ENCODE assay signal across 8 cellular contexts in the genomic region with DNA sequence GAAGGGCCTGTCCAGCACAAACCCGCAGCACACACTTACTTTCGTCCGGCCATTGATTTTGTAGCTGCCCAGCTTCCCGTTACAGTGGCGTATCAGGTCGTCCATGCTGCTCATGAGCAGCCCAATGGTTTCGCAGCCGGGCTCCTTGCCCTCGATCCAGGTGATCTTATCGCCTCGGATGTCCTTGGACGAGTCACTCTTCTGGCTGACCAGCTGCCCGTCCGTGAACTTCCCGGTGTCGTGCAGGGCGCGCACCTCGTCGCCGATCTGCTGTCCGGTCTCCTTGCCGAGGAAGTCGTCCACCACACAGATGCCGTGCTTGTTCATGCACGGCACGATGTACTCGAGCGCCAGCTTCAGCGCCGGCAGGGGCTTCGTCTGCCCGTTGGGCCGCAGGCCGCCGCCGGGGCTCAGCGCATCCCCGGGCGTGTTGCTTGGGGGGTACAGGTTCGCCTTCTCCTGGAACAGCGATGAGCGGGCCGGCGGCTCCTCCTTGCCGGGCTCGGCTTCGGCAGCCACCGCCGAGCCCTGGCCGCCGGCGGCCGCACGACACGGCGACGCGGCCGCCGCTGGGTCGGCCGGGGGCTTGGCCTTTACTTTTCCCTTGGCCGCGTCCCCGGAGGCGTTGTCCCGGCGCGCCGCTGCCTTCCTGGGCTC. TPM values are rescaled to one million over a fixed set of nuclear protein-coding genes. Genes with fewer than 3 reads are reported as not detected.
DNase-seq lines count a peak whose midpoint lies in the region; ATAC-seq and TF ChIP-seq lines count a peak whose summit lies in the region.

No MANE protein-coding gene starts in this region.

- DNase-seq in DMS53 treated with DMSO at 0.1 percent for 48 hours (lab: John Stamatoyannopoulos, UW; ENCODE audit: unreplicated experiment) (peak; percentile 42), WTC11 (ENCODE audit: low spot score) (peak; percentile 45), chondrocyte (ENCODE audit: low spot score) (no peak), left kidney (ENCODE audit: low read depth, low spot score) (peak; percentile 80), NCI-H2107 (lab: John Stamatoyannopoulos, UW) (no peak)
- peak; percentile 32 for DNase-seq in stimulated activated CD4-positive, alpha-beta T cell treated with anti-CD3 and anti-CD28 coated beads, Interleukin-4, amount 100 ng/mL, for 24 hours

- no peaks in the 10 kb centered on the region for H3K36me3 Mint-ChIP-seq in IgD-negative memory B cell
- H3K36me3 Mint-ChIP-seq in WTC11, result no peaks in the 10 kb centered on the region
- H3K36me3 Mint-ChIP-seq in chondrocyte (ENCODE audit: low read depth), result no peaks in the 10 kb centered on the region

- H3K27me3 Mint-ChIP-seq in IgD-negative memory B cell, result no peaks in the 10 kb centered on the region
- peaks cover 60% of the 10 kb centered on the region for H3K27me3 Mint-ChIP-seq in WTC11 (ENCODE audit: low read depth)
- H3K27me3 Mint-ChIP-seq in chondrocyte (ENCODE audit: low read depth), result no peaks in the 10 kb centered on the region

- H3K9me3 Mint-ChIP-seq in IgD-negative memory B cell, result no peaks in the 10 kb centered on the region
- no peaks in the 10 kb centered on the region for H3K9me3 Mint-ChIP-seq in WTC11
- no peaks in the 10 kb centered on the region for H3K9me3 Mint-ChIP-seq in chondrocyte (ENCODE audit: low read depth)

- no peak for TF ChIP-seq CTCF in WTC11 (IDR thresholded peaks at IDR 0.05)
- TF ChIP-seq CTCF in chondrocyte (IDR thresholded peaks at IDR 0.05), result no peak

- H3K4me1 Mint-ChIP-seq in IgD-negative memory B cell (peaks cover 36 to 50% (median 46%) of the 10 kb centered on the region in 3 donors), WTC11 (peaks cover 46% of the 10 kb centered on the region), chondrocyte (ENCODE audit: low read depth) (peaks cover 56% of the 10 kb centered on the region)

- ATAC-seq in GM21529 (IDR thresholded peaks at IDR 0.05; ENCODE audit: unreplicated experiment), result peak; percentile 11
- peak; percentile 3 for ATAC-seq in WTC11

- POLR2A ChIA-PET in WTC11 (lab: Charles Lee), result interaction anchor here (0.6 kb wide), 1 partner anchor 1499 kb away, joined by 3 read pairs; no protein-coding TSS in a partner anchor

- CTCF ChIA-PET in WTC11 (lab: Charles Lee), result interaction anchor here (0.8 to 1.2 kb wide), 3 partner anchors 105 to 335 kb away, joined by 3 to 4 read pairs (median 3); no protein-coding TSS in a partner anchor

- peak overlapping the region; percentile 90 to 99 (median 98) for H3K4me3 Mint-ChIP-seq in IgD-negative memory B cell
- peak overlapping the region; percentile 80 for H3K4me3 Mint-ChIP-seq in WTC11
- peak overlapping the region; percentile 89 for H3K4me3 Mint-ChIP-seq in chondrocyte (ENCODE audit: unreplicated experiment)

- H3K27ac Mint-ChIP-seq in IgD-negative memory B cell (peak overlapping the region; percentile 80 to 92 (median 90)), WTC11 (no peak overlapping the region; the same call in 1 of the 2 replicates), chondrocyte (ENCODE audit: unreplicated experiment) (peak overlapping the region; percentile 88)

TF ChIP-seq in WTC11, 78 proteins besides CTCF, POLR2A, EP300 and RAD21:
- 0 out of 2 replicates have a peak, but pooled peaks have one; percentile 55 for TF ChIP-seq ARID4B (CRISPR knock-in tag; IDR thresholded peaks at IDR 0.05; ENCODE audit: borderline replicate concordance)
- 0 out of 2 replicates have a peak, but pooled peaks have one; percentile 18 for TF ChIP-seq FOXK1 (CRISPR knock-in tag; IDR thresholded peaks at IDR 0.05)
- TF ChIP-seq MXD4 (CRISPR knock-in tag; IDR thresholded peaks at IDR 0.05; ENCODE audit: borderline replicate concordance), result no peak
- no peak for TF ChIP-seq ZBTB21 (CRISPR knock-in tag; IDR thresholded peaks at IDR 0.05; ENCODE audit: borderline replicate concordance)
- TF ChIP-seq FOXP1 (CRISPR knock-in tag; IDR thresholded peaks at IDR 0.05; ENCODE audit: borderline replicate concordance), result peak; percentile 48; the same call in 1 of the 2 replicates
- TF ChIP-seq RELA (CRISPR knock-in tag; IDR thresholded peaks at IDR 0.05; ENCODE audit: borderline replicate concordance), result no peak
- TF ChIP-seq ZNF219 (CRISPR knock-in tag; IDR thresholded peaks at IDR 0.05; ENCODE audit: borderline replicate concordance), result no peak
- TF ChIP-seq, protein P1, sequence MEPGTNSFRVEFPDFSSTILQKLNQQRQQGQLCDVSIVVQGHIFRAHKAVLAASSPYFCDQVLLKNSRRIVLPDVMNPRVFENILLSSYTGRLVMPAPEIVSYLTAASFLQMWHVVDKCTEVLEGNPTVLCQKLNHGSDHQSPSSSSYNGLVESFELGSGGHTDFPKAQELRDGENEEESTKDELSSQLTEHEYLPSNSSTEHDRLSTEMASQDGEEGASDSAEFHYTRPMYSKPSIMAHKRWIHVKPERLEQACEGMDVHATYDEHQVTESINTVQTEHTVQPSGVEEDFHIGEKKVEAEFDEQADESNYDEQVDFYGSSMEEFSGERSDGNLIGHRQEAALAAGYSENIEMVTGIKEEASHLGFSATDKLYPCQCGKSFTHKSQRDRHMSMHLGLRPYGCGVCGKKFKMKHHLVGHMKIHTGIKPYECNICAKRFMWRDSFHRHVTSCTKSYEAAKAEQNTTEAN (CRISPR knock-in tag; IDR thresholded peaks at IDR 0.05), result 0 out of 2 replicates have a peak, but pooled peaks have one; percentile 26

RNA-seq across cellular contexts. Expression of gene EGLN1, which starts 1.0 kb away (rescaled TPM):
- 32.8 TPM for polyA plus RNA-seq in IgD-negative memory B cell
- total RNA-seq in WTC11 (2021) (13.7 to 17.7 TPM (median 15.3 TPM) in 3 replicates), chondrocyte (25.7 to 36.6 TPM (median 35.3 TPM) in 3 replicates)

Comparison
In these comparisons a context has a peak if more than half of its experiments do, and no peak if none do; other contexts are left out.
1. DNase-seq: peak in DMS53 treated with DMSO at 0.1 percent for 48 hours (single experiment), WTC11 (single experiment), left kidney (single experiment) and stimulated activated CD4-positive, alpha-beta T cell treated with anti-CD3 and anti-CD28 coated beads, Interleukin-4, amount 100 ng/mL, for 24 hours (single experiment); none in chondrocyte (single experiment) and NCI-H2107 (single experiment).
2. Peak in every context shown above with its lines, with median percentiles within 50 percentile points of each other: H3K4me3 Mint-ChIP-seq.